Comparison of ENCODE assay signal across 11 cellular contexts in the genomic region with DNA sequence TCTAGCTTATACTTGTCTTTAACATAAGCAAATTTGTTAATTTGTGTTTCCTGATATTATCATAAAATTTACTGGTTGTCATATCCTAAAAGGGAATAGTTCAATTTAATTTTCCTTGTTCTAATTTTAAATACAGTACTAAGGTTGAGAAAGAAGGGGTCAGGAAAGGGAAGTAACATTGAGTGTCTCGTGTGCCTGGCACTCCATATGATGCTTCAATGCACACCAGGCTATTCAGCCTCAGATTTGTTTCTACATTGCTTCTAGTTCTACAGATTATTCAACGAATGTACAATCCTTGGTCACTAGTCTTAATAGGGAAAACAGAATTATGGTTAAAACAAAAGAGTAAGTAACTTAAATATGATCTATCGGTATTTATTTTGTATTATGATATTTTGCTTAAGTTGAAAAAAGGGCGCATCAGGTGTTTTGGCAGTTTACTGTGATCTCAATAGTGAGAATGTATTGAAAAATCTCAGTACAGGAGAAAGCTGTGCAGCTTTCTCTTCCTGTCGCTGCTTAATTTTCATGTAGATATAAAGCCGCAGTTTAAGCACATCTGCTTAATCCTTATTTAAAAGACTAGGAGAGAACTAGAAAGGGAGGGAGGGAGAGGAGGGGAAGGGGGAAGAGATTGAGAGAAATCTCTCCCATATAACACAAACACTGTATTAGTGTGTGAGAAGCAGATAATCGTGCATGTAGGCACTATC. TPM values are rescaled to one million over a fixed set of nuclear protein-coding genes. Genes with fewer than 3 reads are reported as not detected.
DNase-seq lines count a peak whose midpoint lies in the region; ATAC-seq and TF ChIP-seq lines count a peak whose summit lies in the region.
"Had no signal": no experiment of that assay in that cellular context is flagged by ENCODE, and none has a peak within 500 bp of the region (broad histone marks: within the 10 kb centered on the region; RNA-seq: fewer than 3 reads in every experiment).

No MANE protein-coding gene starts in this region.

- intact Hi-C loops in sigmoid colon (cut with DNase I) (no loop called here), prostate gland (cut with DNase I) (no loop called here)

- H3K27me3 Mint-ChIP-seq in activated T-cell treated with anti-CD3 and anti-CD28 coated beads, Interleukin-2, amount 50 U/mL, for 4 hours (ENCODE audit: low read depth) = no peaks in the 10 kb centered on the region
- no peaks in the 10 kb centered on the region for H3K27me3 Mint-ChIP-seq in stimulated activated naive B cell treated with anti-CD40 and anti-IgM and Interleukin-4, amounts not matched to agents 10 μg/mL and 1 μg/mL and 100 μg/mL, for 72 hours
- H3K27me3 Mint-ChIP-seq in osteocyte (ENCODE audit: unreplicated experiment) = no peaks in the 10 kb centered on the region

- H3K4me1 ChIP-seq in sigmoid colon (no peaks in the 10 kb centered on the region), prostate gland (replicated peaks) (no peaks in the 10 kb centered on the region)
- H3K4me1 ChIP-seq: gastroesophageal sphincter had no signal

- TF ChIP-seq CTCF in sigmoid colon (IDR thresholded peaks at IDR 0.05) (no peak), osteocyte (IDR thresholded peaks at IDR 0.05) (no peak), prostate gland (IDR thresholded peaks at IDR 0.05) (no peak)

- H3K9me3 ChIP-seq in SK-N-MC (ENCODE audit: low read depth, low read length) (0 out of 2 replicates have a peak, but pooled peaks cover 3% of the 10 kb centered on the region), sigmoid colon (no peaks in the 10 kb centered on the region), prostate gland (no peaks in the 10 kb centered on the region)
- H3K9me3 ChIP-seq: gastroesophageal sphincter had no signal

- no peak overlapping the region for H3K9ac ChIP-seq in SK-N-MC (ENCODE audit: insufficient read length)

- H3K27ac ChIP-seq in SK-N-MC (peak overlapping the region; percentile 33), sigmoid colon (no peak overlapping the region), prostate gland (no peak overlapping the region)
- H3K27ac ChIP-seq: gastroesophageal sphincter, PC-9 had no signal

- H3K4me3 ChIP-seq in SK-N-MC (peak overlapping the region; percentile 4; the same call in 1 of the 2 replicates), sigmoid colon (no peak overlapping the region), prostate gland (no peak overlapping the region)
- H3K4me3 ChIP-seq: gastroesophageal sphincter, PC-9 had no signal

- peaks cover 76% of the 10 kb centered on the region for H3K4me1 Mint-ChIP-seq in activated T-cell treated with anti-CD3 and anti-CD28 coated beads, Interleukin-2, amount 50 U/mL, for 4 hours (ENCODE audit: low read depth)
- H3K4me1 Mint-ChIP-seq in stimulated activated naive B cell treated with anti-CD40 and anti-IgM and Interleukin-4, amounts not matched to agents 10 μg/mL and 1 μg/mL and 100 μg/mL, for 72 hours = peaks cover 38 to 65% of the 10 kb centered on the region in 2 donors
- peaks cover 10% of the 10 kb centered on the region for H3K4me1 Mint-ChIP-seq in osteocyte (ENCODE audit: unreplicated experiment)
- H3K4me1 Mint-ChIP-seq: neural crest cell had no signal

- no peaks in the 10 kb centered on the region for H3K36me3 ChIP-seq in SK-N-MC (ENCODE audit: insufficient read depth, low read length)
- H3K36me3 ChIP-seq in sigmoid colon = no peaks in the 10 kb centered on the region
- no peaks in the 10 kb centered on the region for H3K36me3 ChIP-seq in prostate gland
- H3K36me3 ChIP-seq: gastroesophageal sphincter had no signal

- H3K27ac Mint-ChIP-seq in stimulated activated naive B cell treated with anti-CD40 and anti-IgM and Interleukin-4, amounts not matched to agents 10 μg/mL and 1 μg/mL and 100 μg/mL, for 72 hours = peak overlapping the region; percentile 44
- no peak overlapping the region for H3K27ac Mint-ChIP-seq in osteocyte (ENCODE audit: unreplicated experiment)

- DNase-seq in activated T-cell treated with anti-CD3 and anti-CD28 coated beads, Interleukin-2, amount 50 U/mL, for 4 hours = no peak
- DNase-seq in activated T-cell treated with anti-CD3 and anti-CD28 coated beads, Interleukin-2, amount 50 U/mL, for 48 hours = no peak
- DNase-seq in SK-N-MC (ENCODE audit: low read depth, low spot score) (no peak), sigmoid colon (no peak), osteocyte (ENCODE audit: extremely low spot score, unreplicated experiment) (no peak), prostate gland (ENCODE audit: low spot score) (no peak)
- DNase-seq in stimulated activated naive B cell treated with anti-CD40 and anti-IgM and Interleukin-4, amounts not matched to agents 10 μg/mL and 1 μg/mL and 100 μg/mL, for 72 hours = no peak
- DNase-seq: PC-9 had no signal

- H3K9me3 Mint-ChIP-seq in activated T-cell treated with anti-CD3 and anti-CD28 coated beads, Interleukin-2, amount 50 U/mL, for 4 hours = no peaks in the 10 kb centered on the region
- peaks cover 8 to 10% of the 10 kb centered on the region in 2 donors for H3K9me3 Mint-ChIP-seq in stimulated activated naive B cell treated with anti-CD40 and anti-IgM and Interleukin-4, amounts not matched to agents 10 μg/mL and 1 μg/mL and 100 μg/mL, for 72 hours
- H3K9me3 Mint-ChIP-seq in osteocyte (ENCODE audit: unreplicated experiment) = peaks cover 11% of the 10 kb centered on the region

- 52 to 75% methylated on average over 7 of the region's 7 CpGs for WGBS in sigmoid colon, 2 donors
- WGBS in prostate gland = 59% methylated on average over 7 of the region's 7 CpGs

- H3K36me3 Mint-ChIP-seq in activated T-cell treated with anti-CD3 and anti-CD28 coated beads, Interleukin-2, amount 50 U/mL, for 4 hours (ENCODE audit: insufficient read depth) = peaks cover 36% of the 10 kb centered on the region
- peaks cover 27 to 47% of the 10 kb centered on the region in 2 donors for H3K36me3 Mint-ChIP-seq in stimulated activated naive B cell treated with anti-CD40 and anti-IgM and Interleukin-4, amounts not matched to agents 10 μg/mL and 1 μg/mL and 100 μg/mL, for 72 hours
- H3K36me3 Mint-ChIP-seq in osteocyte (ENCODE audit: unreplicated experiment) = no peaks in the 10 kb centered on the region

- no peaks in the 10 kb centered on the region for H3K27me3 ChIP-seq in sigmoid colon
- no peaks in the 10 kb centered on the region for H3K27me3 ChIP-seq in prostate gland (replicated peaks; ENCODE audit: insufficient read depth)
- H3K27me3 ChIP-seq: gastroesophageal sphincter had no signal

- TF ChIP-seq POLR2A in sigmoid colon (IDR thresholded peaks at IDR 0.05) (no peak), prostate gland (IDR thresholded peaks at IDR 0.05) (no peak)

- no peak for ATAC-seq in activated T-cell treated with anti-CD3 and anti-CD28 coated beads, Interleukin-2, amount 50 U/mL, for 4 hours
- peak; percentile 55 for ATAC-seq in HG02884 (IDR thresholded peaks at IDR 0.05; ENCODE audit: unreplicated experiment)
- peak; percentile 41 to 54 for ATAC-seq in stimulated activated naive B cell treated with anti-CD40 and anti-IgM and Interleukin-4, amounts not matched to agents 10 μg/mL and 1 μg/mL and 100 μg/mL, for 72 hours (replicated peaks)
- ATAC-seq: gastroesophageal sphincter had no signal

- peak overlapping the region; percentile 74 for H3K4me3 Mint-ChIP-seq in activated T-cell treated with anti-CD3 and anti-CD28 coated beads, Interleukin-2, amount 50 U/mL, for 4 hours
- H3K4me3 Mint-ChIP-seq in stimulated activated naive B cell treated with anti-CD40 and anti-IgM and Interleukin-4, amounts not matched to agents 10 μg/mL and 1 μg/mL and 100 μg/mL, for 72 hours = peak overlapping the region; percentile 29 to 35
- H3K4me3 Mint-ChIP-seq in osteocyte (ENCODE audit: unreplicated experiment) = no peak overlapping the region
- H3K4me3 Mint-ChIP-seq: neural crest cell had no signal

- no peak for TF ChIP-seq EP300 in sigmoid colon (IDR thresholded peaks at IDR 0.05)

RNA-seq across cellular contexts. Expression of a gene that starts 13.0 kb away (rescaled TPM):
- total RNA-seq in activated T-cell treated with anti-CD3 and anti-CD28 coated beads, Interleukin-2, amount 50 U/mL, for 4 hours = 100 to 1,000 TPM; 181 to 243 (median 224) TPM
- 10 to 100 TPM; 11.6 to 18.6 (median 12.2) TPM for total RNA-seq in sigmoid colon
- polyA plus RNA-seq in sigmoid colon = 10 to 100 TPM in 2 of 3 donors, 1 to 10 TPM in 1; 4.8 to 78.6 (median 16.4) TPM
- total RNA-seq in osteocyte = not detected in 2 replicates
- 1 to 10 TPM; 8.9 to 9.5 TPM for total RNA-seq in prostate gland
- total RNA-seq: neural crest cell had no signal

Comparison
In these comparisons a context has a peak if more than half of its experiments do, and no peak if none do; other contexts are left out.
1. ATAC-seq: peak in HG02884 (single experiment) and stimulated activated naive B cell treated with anti-CD40 and anti-IgM and Interleukin-4, amounts not matched to agents 10 μg/mL and 1 μg/mL and 100 μg/mL, for 72 hours (2 of 2); none in activated T-cell treated with anti-CD3 and anti-CD28 coated beads, Interleukin-2, amount 50 U/mL, for 4 hours (0 of 2).